1 cellular context compared by ENCODE assay signal in genomic region chr19:5090780-5091575, GRCh38.
TF ChIP-seq lines count a peak whose summit lies in the region.

No MANE protein-coding gene starts in this region.

TF ChIP-seq in K562, 482 proteins besides CTCF, POLR2A, EP300 and RAD21 (continued from another document and continues in another):
- TF ChIP-seq SFPQ (IDR thresholded peaks at IDR 0.05; ENCODE audit: low read depth, low read length) (no peak), FOXP1 (CRISPR knock-in tag; IDR thresholded peaks at IDR 0.05) (no peak; the same call in 1 of the 2 replicates), ETV6 (IDR thresholded peaks at IDR 0.05; ENCODE audit: borderline replicate concordance in 1 of 2, low read depth in 2 of 2, low read length in 1 of 2) (no peak), ETV6 (CRISPR knock-in tag; IDR thresholded peaks at IDR 0.05; ENCODE audit: borderline replicate concordance) (no peak), KDM1A (IDR thresholded peaks at IDR 0.05) (peak; percentile 76 to 78), ZBTB49 (CRISPR knock-in tag; IDR thresholded peaks at IDR 0.05; ENCODE audit: borderline replicate concordance) (no peak), RBM22 (IDR thresholded peaks at IDR 0.05; ENCODE audit: low read depth, low read length, poor library complexity, severe bottlenecking) (peak; percentile 41), ZNF764 (CRISPR knock-in tag; IDR thresholded peaks at IDR 0.05; ENCODE audit: low read depth) (no peak), ZNF609 (CRISPR knock-in tag; IDR thresholded peaks at IDR 0.05; ENCODE audit: borderline replicate concordance) (no peak), NR1H2 (CRISPR knock-in tag; IDR thresholded peaks at IDR 0.05) (no peak), GTF2B (IDR thresholded peaks at IDR 0.05; ENCODE audit: extremely low read depth, insufficient read length) (no peak), AFF1 (IDR thresholded peaks at IDR 0.05; ENCODE audit: low read depth in 1 of 2, partially characterized antibody in 2 of 2) (no peak), NR2C1 (IDR thresholded peaks at IDR 0.05) (no peak), NR2C1 (tag; IDR thresholded peaks at IDR 0.05) (peak; percentile 54; the same call in 1 of the 2 replicates), LEF1 (IDR thresholded peaks at IDR 0.05) (peak; percentile 88), KDM4B (IDR thresholded peaks at IDR 0.05; ENCODE audit: borderline replicate concordance in 2 of 2, low read depth in 1 of 2) (no peak), CXXC5 (CRISPR knock-in tag; IDR thresholded peaks at IDR 0.05) (peak; percentile 93), ARHGAP35 (IDR thresholded peaks at IDR 0.05; ENCODE audit: partially characterized antibody) (no peak), ELF2 (CRISPR knock-in tag; IDR thresholded peaks at IDR 0.05) (no peak), NONO (IDR thresholded peaks at IDR 0.05; ENCODE audit: low read depth in 2 of 2, low read length in 1 of 2) (0 out of 4 replicates have a peak, but pooled peaks of 1 of the 2 experiments have one; percentile 64), MYBL2 (IDR thresholded peaks at IDR 0.05; ENCODE audit: low read depth) (no peak), MYBL2 (CRISPR knock-in tag; IDR thresholded peaks at IDR 0.05; ENCODE audit: borderline replicate concordance) (no peak), ZNF408 (CRISPR knock-in tag; IDR thresholded peaks at IDR 0.05; ENCODE audit: low read depth) (no peak), ETV1 (tag; conservative IDR thresholded peaks at IDR 0.05; ENCODE audit: low read depth) (0 out of 2 replicates have a peak, but pooled peaks have one; percentile 32), NCOA2 (IDR thresholded peaks at IDR 0.05; ENCODE audit: partially characterized antibody in 2 of 2) (no peak), KDM2B (CRISPR knock-in tag; IDR thresholded peaks at IDR 0.05) (no peak), ZC3H8 (IDR thresholded peaks at IDR 0.05) (no peak), ZNF431 (CRISPR knock-in tag; IDR thresholded peaks at IDR 0.05) (no peak), DNMT1 (IDR thresholded peaks at IDR 0.05) (no peak), ZFX (CRISPR knock-in tag; IDR thresholded peaks at IDR 0.05) (peak; percentile 62), ZC3H11A (IDR thresholded peaks at IDR 0.05; ENCODE audit: low read depth, low read length) (no peak), MCM2 (IDR thresholded peaks at IDR 0.05; ENCODE audit: low read depth) (no peak), TBP (optimal IDR thresholded peaks at IDR 0.05; ENCODE audit: low read depth, low read length) (peak; percentile 63), ZNF316 (IDR thresholded peaks at IDR 0.05) (no peak; the same call in 1 of the 2 replicates), ZFP1 (CRISPR knock-in tag; IDR thresholded peaks at IDR 0.05) (no peak), USF2 (CRISPR knock-in tag; IDR thresholded peaks at IDR 0.05) (peak; percentile 41), STAT5B (CRISPR knock-in tag; IDR thresholded peaks at IDR 0.05) (no peak), ARID4B (CRISPR knock-in tag; IDR thresholded peaks at IDR 0.05) (peak; percentile 64; the same call in 1 of the 2 replicates), ZNF79 (CRISPR knock-in tag; IDR thresholded peaks at IDR 0.05; ENCODE audit: low read depth) (no peak), PHF21A (IDR thresholded peaks at IDR 0.05; ENCODE audit: borderline replicate concordance, low read depth) (no peak), FOSL1 (tag; conservative IDR thresholded peaks at IDR 0.05) (peak; percentile 31; the same call in 1 of the 2 replicates), DLX4 (CRISPR knock-in tag; IDR thresholded peaks at IDR 0.05) (no peak)
